Comparison of ENCODE assay signal across 15 cellular contexts in genomic region chrX:108732630-108733321, GRCh38. TPM values are rescaled to one million over a fixed set of nuclear protein-coding genes. Genes with fewer than 3 reads are reported as not detected.
DNase-seq lines count a peak whose midpoint lies in the region; ATAC-seq and TF ChIP-seq lines count a peak whose summit lies in the region.
"Had no signal": no experiment of that assay in that cellular context is flagged by ENCODE, and none has a peak within 500 bp of the region (broad histone marks: within the 10 kb centered on the region; RNA-seq: fewer than 3 reads in every experiment).

No MANE protein-coding gene starts in this region.

- in situ Hi-C loops in GM13976 (cut with MboI; ENCODE audit: low sequenced_read_pairs, unreplicated experiment): no loop called here

- H3K4me2 ChIP-seq in MM.1S (ENCODE audit: low read depth, low read length): peak overlapping the region; percentile 40

- H3F3A ChIP-seq in MM.1S (ENCODE audit: insufficient read depth, low read length): no peaks in the 10 kb centered on the region

- no peak for ATAC-seq in GM18517 (IDR thresholded peaks at IDR 0.05; ENCODE audit: unreplicated experiment)
- ATAC-seq: activated T-helper 17 cell treated with anti-CD3 and anti-CD28 coated beads, Interleukin-2, amount 50 U/mL, for 72 hours had no signal

- H3K9me3 ChIP-seq in MM.1S (replicated peaks; ENCODE audit: insufficient read depth, low read length): no peaks in the 10 kb centered on the region
- no peaks in the 10 kb centered on the region for H3K9me3 ChIP-seq in neuron (ENCODE audit: low read length)
- H3K9me3 ChIP-seq: BE2C, transverse colon had no signal

- H3K27ac ChIP-seq in MM.1S (ENCODE audit: low read length): no peak overlapping the region
- H3K27ac ChIP-seq: transverse colon had no signal

- TF ChIP-seq CTCF in GM13976 (IDR thresholded peaks at IDR 0.05; ENCODE audit: borderline replicate concordance, control extremely low read depth, extremely low read depth, insufficient read depth, missing control alignments) (no peak), MM.1S (IDR thresholded peaks at IDR 0.05; ENCODE audit: low read length) (no peak), glutamatergic neuron (IDR thresholded peaks at IDR 0.05; ENCODE audit: partially characterized antibody, unreplicated experiment) (no peak)

- no peak overlapping the region for H3K4me3 Mint-ChIP-seq in glutamatergic neuron (ENCODE audit: unreplicated experiment)
- H3K4me3 Mint-ChIP-seq: activated T-helper 17 cell treated with anti-CD3 and anti-CD28 coated beads, Interleukin-2, amount 50 U/mL, for 72 hours had no signal

- peak overlapping the region; percentile 21; the same call in 1 of the 2 replicates for H2AFZ ChIP-seq in MM.1S (ENCODE audit: low read length)
- H2AFZ ChIP-seq in neuron (ENCODE audit: low read depth, low read length): no peak overlapping the region

- DNase-seq in GM13976 (ENCODE audit: low spot score) (peak; percentile 15), MM.1S (peak; percentile 34), glutamatergic neuron (peak; percentile 17), Kasumi-1 (lab: John Stamatoyannopoulos, UW) (no peak)
- DNase-seq in effector CD8-positive, alpha-beta T cell (lab: John Stamatoyannopoulos, UW): no peak
- DNase-seq: activated CD4-positive, alpha-beta T cell treated with anti-CD3 and anti-CD28 coated beads, Interleukin-2, amount 50 U/mL, for 48 hours; BE2C; DMS53; stimulated activated CD4-positive, alpha-beta T cell treated with anti-CD3 and anti-CD28 coated beads, Interleukin-1b, Interleukin-23, amount 100 ng/mL, for 48 hours; transverse colon had no signal

- H3K9ac ChIP-seq in MM.1S (ENCODE audit: low read length): no peak overlapping the region

- H3K9me3 Mint-ChIP-seq in glutamatergic neuron (ENCODE audit: unreplicated experiment): peaks cover 3% of the 10 kb centered on the region
- H3K9me3 Mint-ChIP-seq: activated T-helper 17 cell treated with anti-CD3 and anti-CD28 coated beads, Interleukin-2, amount 50 U/mL, for 72 hours had no signal

- no peaks in the 10 kb centered on the region for H4K20me1 ChIP-seq in MM.1S (ENCODE audit: insufficient read depth, low read length)

- no peaks in the 10 kb centered on the region for H3K79me2 ChIP-seq in MM.1S (ENCODE audit: low read length)

- H3K4me3 ChIP-seq in MM.1S (ENCODE audit: low read length) (no peak overlapping the region), neuron (ENCODE audit: low read length) (peak overlapping the region; percentile 23)
- H3K4me3 ChIP-seq: transverse colon had no signal

- H3K36me3 Mint-ChIP-seq in glutamatergic neuron (ENCODE audit: unreplicated experiment): no peaks in the 10 kb centered on the region

- no peaks in the 10 kb centered on the region for H3K36me3 ChIP-seq in MM.1S (replicated peaks; ENCODE audit: insufficient read depth, low read length)
- H3K36me3 ChIP-seq in neuron (ENCODE audit: insufficient read depth, low read length): no peaks in the 10 kb centered on the region
- H3K36me3 ChIP-seq: BE2C, transverse colon had no signal

- H3K4me1 ChIP-seq in MM.1S (ENCODE audit: low read length) (no peaks in the 10 kb centered on the region), neuron (ENCODE audit: insufficient read depth, low read length) (peaks cover under 1% of the 10 kb centered on the region)
- H3K4me1 ChIP-seq: BE2C had no signal

- H3K27me3 ChIP-seq in MM.1S (replicated peaks; ENCODE audit: insufficient read depth, low read length) (no peaks in the 10 kb centered on the region), neuron (ENCODE audit: insufficient read depth, low read length) (peaks cover 35% of the 10 kb centered on the region)

- H3K27me3 Mint-ChIP-seq in glutamatergic neuron (ENCODE audit: unreplicated experiment): peaks cover 10% of the 10 kb centered on the region

- no peaks in the 10 kb centered on the region for H3K4me1 Mint-ChIP-seq in glutamatergic neuron (ENCODE audit: low read depth, unreplicated experiment)
- H3K4me1 Mint-ChIP-seq: activated T-helper 17 cell treated with anti-CD3 and anti-CD28 coated beads, Interleukin-2, amount 50 U/mL, for 72 hours had no signal

- H3K9me2 ChIP-seq in MM.1S (replicated peaks; ENCODE audit: insufficient read depth, low read length): no peaks in the 10 kb centered on the region

- H3K27ac Mint-ChIP-seq in glutamatergic neuron (ENCODE audit: unreplicated experiment): no peak overlapping the region
- H3K27ac Mint-ChIP-seq: activated T-helper 17 cell treated with anti-CD3 and anti-CD28 coated beads, Interleukin-2, amount 50 U/mL, for 72 hours had no signal

RNA-seq across cellular contexts. Expression of gene IRS4, which starts 3.6 kb away (rescaled TPM):
- total RNA-seq in glutamatergic neuron (ENCODE audit: unreplicated experiment): not detected
- total RNA-seq: activated T-helper 17 cell treated with anti-CD3 and anti-CD28 coated beads, Interleukin-2, amount 50 U/mL, for 72 hours; mucosa of gallbladder; T-helper 2 cell treated with Interferon-gamma antibody and Interleukin-4, amounts not matched to agents 100 ng/mL and 5 ng/mL, for 36 hours; transverse colon had no signal

Comparison
In these comparisons a context has a peak if more than half of its experiments do, and no peak if none do; other contexts are left out.
1. DNase-seq: peak in GM13976 (single experiment), MM.1S (single experiment) and glutamatergic neuron (single experiment); none in effector CD8-positive, alpha-beta T cell (single experiment) and Kasumi-1 (0 of 2).